In the genomic region with DNA sequence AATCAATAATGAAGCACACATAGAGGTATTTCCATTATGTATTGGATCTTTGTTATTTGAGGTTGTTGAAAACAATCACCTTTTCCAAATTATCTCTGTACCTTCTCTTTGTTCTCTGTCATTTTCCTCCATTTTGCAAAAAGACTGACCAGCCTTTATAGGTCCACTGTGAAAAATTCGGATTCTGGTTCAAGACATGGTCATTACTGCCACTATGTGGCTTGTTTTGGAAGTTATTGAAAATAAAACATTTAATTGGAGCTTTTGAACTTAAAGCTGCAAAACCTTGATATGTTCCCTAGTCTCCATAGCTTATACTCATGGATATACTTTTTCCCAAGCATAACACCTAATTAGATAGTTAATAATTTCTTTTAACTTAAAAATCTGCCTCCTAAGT, we compare ENCODE assay signal across 10 cellular contexts.
DNase-seq lines count a peak whose midpoint lies in the region; TF ChIP-seq lines count a peak whose summit lies in the region.
"Had no signal": no experiment of that assay in that cellular context is flagged by ENCODE, and none has a peak within 500 bp of the region (broad histone marks: within the 10 kb centered on the region; RNA-seq: fewer than 3 reads in every experiment).

No MANE protein-coding gene starts in this region.

- no peak overlapping the region for H2AFZ ChIP-seq in MM.1S (ENCODE audit: low read length)
- H2AFZ ChIP-seq in neural progenitor cell (replicated peaks) = no peak overlapping the region

- no peaks in the 10 kb centered on the region for H3K9me3 Mint-ChIP-seq in neural progenitor cell

- H3K4me3 ChIP-seq in MM.1S (ENCODE audit: low read length) = no peak overlapping the region
- H3K4me3 ChIP-seq in cardiac fibroblast (replicated peaks in 1 of 2; ENCODE audit: low read depth in 2 of 2, low read length in 2 of 2) = no peak overlapping the region
- H3K4me3 ChIP-seq in neural progenitor cell = no peak overlapping the region
- H3K4me3 ChIP-seq: Peyer's patch, right atrium auricular region had no signal

- no peaks in the 10 kb centered on the region for H3K9me3 ChIP-seq in MM.1S (replicated peaks; ENCODE audit: insufficient read depth, low read length)
- H3K9me3 ChIP-seq in neural progenitor cell (ENCODE audit: low read depth) = no peaks in the 10 kb centered on the region
- H3K9me3 ChIP-seq: Peyer's patch, right atrium auricular region had no signal

- H3K4me1 ChIP-seq in MM.1S (ENCODE audit: low read length) = no peaks in the 10 kb centered on the region
- peaks cover 6% of the 10 kb centered on the region for H3K4me1 ChIP-seq in neural progenitor cell
- H3K4me1 ChIP-seq: Peyer's patch, right atrium auricular region had no signal

- H4K20me1 ChIP-seq in MM.1S (ENCODE audit: insufficient read depth, low read length) (no peaks in the 10 kb centered on the region), neural progenitor cell (ENCODE audit: low read depth) (no peaks in the 10 kb centered on the region)

- H3K9ac ChIP-seq in MM.1S (ENCODE audit: low read length) (no peak overlapping the region), neural progenitor cell (no peak overlapping the region)

- peak; percentile 49 for TF ChIP-seq CTCF in MM.1S (IDR thresholded peaks at IDR 0.05; ENCODE audit: low read length)
- TF ChIP-seq CTCF in cardiac fibroblast (IDR thresholded peaks at IDR 0.05; ENCODE audit: low read depth, low read length) = peak; percentile 37
- TF ChIP-seq CTCF in neural progenitor cell (IDR thresholded peaks at IDR 0.05) = peak; percentile 50

- H3K27me3 Mint-ChIP-seq in neural progenitor cell (ENCODE audit: insufficient read depth, low read depth) = no peaks in the 10 kb centered on the region

- H3F3A ChIP-seq in MM.1S (ENCODE audit: insufficient read depth, low read length) (no peaks in the 10 kb centered on the region), neural progenitor cell (ENCODE audit: low read depth) (no peaks in the 10 kb centered on the region)

- no peak overlapping the region for H3K27ac ChIP-seq in MM.1S (ENCODE audit: low read length)
- no peak overlapping the region for H3K27ac ChIP-seq in neural progenitor cell
- H3K27ac ChIP-seq: Peyer's patch, right atrium auricular region had no signal

- no peaks in the 10 kb centered on the region for H3K36me3 ChIP-seq in MM.1S (replicated peaks; ENCODE audit: insufficient read depth, low read length)
- H3K36me3 ChIP-seq in neural progenitor cell = no peaks in the 10 kb centered on the region
- H3K36me3 ChIP-seq: Peyer's patch, right atrium auricular region had no signal

- no peak overlapping the region for H3K27ac Mint-ChIP-seq in neural progenitor cell

- H3K79me2 ChIP-seq in MM.1S (ENCODE audit: low read length) (no peaks in the 10 kb centered on the region), neural progenitor cell (ENCODE audit: low read depth) (no peaks in the 10 kb centered on the region)

- H3K4me1 Mint-ChIP-seq in neural progenitor cell = peaks cover 8% of the 10 kb centered on the region

- no peak overlapping the region for H3K4me3 Mint-ChIP-seq in neural progenitor cell

- H3K4me2 ChIP-seq in MM.1S (ENCODE audit: low read depth, low read length) = no peak overlapping the region
- no peak overlapping the region for H3K4me2 ChIP-seq in neural progenitor cell

- no peaks in the 10 kb centered on the region for H3K27me3 ChIP-seq in MM.1S (replicated peaks; ENCODE audit: insufficient read depth, low read length)
- no peaks in the 10 kb centered on the region for H3K27me3 ChIP-seq in neural progenitor cell
- H3K27me3 ChIP-seq: Peyer's patch, right atrium auricular region had no signal

- H3K9me2 ChIP-seq in MM.1S (replicated peaks; ENCODE audit: insufficient read depth, low read length) = no peaks in the 10 kb centered on the region

- DNase-seq in GM03348 (ENCODE audit: low spot score) (peak; percentile 24), MM.1S (peak; percentile 40), cardiac fibroblast (ENCODE audit: low read depth in 2 of 2) (peak; percentile 29 to 53), neural progenitor cell (ENCODE audit: low spot score) (no peak), SHP77 (lab: John Stamatoyannopoulos, UW) (no peak), iPS-NIHi7 (ENCODE audit: extremely low spot score) (no peak)
- DNase-seq in stimulated activated CD4-positive, alpha-beta T cell treated with anti-CD3 and anti-CD28 coated beads, Interleukin-12 subunit alpha, Interleukin-12 subunit beta, amount 100 ng/mL, for 4 hours = no peak
- no peak for DNase-seq in stimulated activated CD4-positive, alpha-beta T cell treated with anti-CD3 and anti-CD28 coated beads, Interleukin-2, amount 100 ng/mL, for 24 hours
- DNase-seq: Peyer's patch had no signal

- no peaks in the 10 kb centered on the region for H3K36me3 Mint-ChIP-seq in neural progenitor cell

Comparison
In these comparisons a context has a peak if more than half of its experiments do, and no peak if none do; other contexts are left out.
1. DNase-seq: peak in GM03348 (single experiment), MM.1S (single experiment) and cardiac fibroblast (2 of 2); none in neural progenitor cell (single experiment), stimulated activated CD4-positive, alpha-beta T cell treated with anti-CD3 and anti-CD28 coated beads, Interleukin-12 subunit alpha, Interleukin-12 subunit beta, amount 100 ng/mL, for 4 hours (single experiment), SHP77 (0 of 2), stimulated activated CD4-positive, alpha-beta T cell treated with anti-CD3 and anti-CD28 coated beads, Interleukin-2, amount 100 ng/mL, for 24 hours (0 of 2) and iPS-NIHi7 (single experiment).
2. Peak in every context shown above with its lines, with median percentiles within 50 percentile points of each other: CTCF ChIP-seq.